8 cellular contexts compared by ENCODE assay signal in genomic region chr14:24311837-24312615, GRCh38. TPM values are rescaled to one million over a fixed set of nuclear protein-coding genes. Genes with fewer than 3 reads are reported as not detected.
DNase-seq lines count a peak whose midpoint lies in the region; ATAC-seq and TF ChIP-seq lines count a peak whose summit lies in the region.

No MANE protein-coding gene starts in this region.

- no peaks in the 10 kb centered on the region for H3K9me3 ChIP-seq in BLaER1 treated with 17β-estradiol and CSF1 and Interleukin-3, amounts not matched to agents 10 nM and 100 nM (replicated peaks in 1 of 11)

- peak overlapping the region; percentile 81 to 96 (median 92) for H3K27ac ChIP-seq in BLaER1 treated with 17β-estradiol and CSF1 and Interleukin-3, amounts not matched to agents 10 nM and 100 nM
- H3K27ac ChIP-seq in KMS-11: peak overlapping the region; percentile 80

- peaks cover 0 to 30% (median 15%) of the 10 kb centered on the region in 11 experiments; a peak in 13 of 22 replicates for H4K20me1 ChIP-seq in BLaER1 treated with 17β-estradiol and CSF1 and Interleukin-3, amounts not matched to agents 10 nM and 100 nM
- H4K20me1 ChIP-seq in KMS-11 (ENCODE audit: insufficient read depth): no peaks in the 10 kb centered on the region

- H3K27me3 ChIP-seq in BLaER1 treated with 17β-estradiol and CSF1 and Interleukin-3, amounts not matched to agents 10 nM and 100 nM: no peaks in the 10 kb centered on the region
- no peaks in the 10 kb centered on the region for H3K27me3 ChIP-seq in KMS-11 (ENCODE audit: insufficient read depth, low read depth)

- no peaks in the 10 kb centered on the region for H3K36me3 Mint-ChIP-seq in natural killer cell

- TF ChIP-seq CTCF in KMS-11 (conservative IDR thresholded peaks at IDR 0.05; ENCODE audit: low read depth, low read length) (no peak), cardiac fibroblast (IDR thresholded peaks at IDR 0.05; ENCODE audit: low read depth, low read length) (no peak), natural killer cell (IDR thresholded peaks at IDR 0.05) (no peak)

- H3K4me1 Mint-ChIP-seq in natural killer cell: peaks cover 72 to 87% of the 10 kb centered on the region in 2 donors

- intact Hi-C loops in natural killer cell (cut with micrococcal nuclease): loop anchor here (1.0 to 5.0 kb wide), 4 partner anchors 20 to 95 kb away; partner anchors contain the start of genes MDP1, RABGGTA and TINF2

- peak overlapping the region; percentile 94 to 96 for H3K27ac Mint-ChIP-seq in natural killer cell

- H3K27me3 Mint-ChIP-seq in natural killer cell (ENCODE audit: low read depth in 2 of 2): no peaks in the 10 kb centered on the region

- H2AFZ ChIP-seq in KMS-11 (ENCODE audit: low read depth): 0 out of 2 replicates have a peak overlapping the region, but pooled peaks have one; percentile 34

- DNase-seq in cardiac fibroblast (ENCODE audit: low read depth in 2 of 2) (peak; percentile 48 to 54), natural killer cell (no peak), LoVo (ENCODE audit: low spot score) (no peak), HuH-7 (ENCODE audit: low spot score) (no peak)

- peak overlapping the region; percentile 88 for H3K4me3 Mint-ChIP-seq in natural killer cell

- H3K4me1 ChIP-seq in BLaER1 treated with 17β-estradiol and CSF1 and Interleukin-3, amounts not matched to agents 10 nM and 100 nM: peaks cover 74 to 99% (median 94%) of the 10 kb centered on the region in 10 experiments
- H3K4me1 ChIP-seq in KMS-11 (ENCODE audit: low read depth, poor library complexity, severe bottlenecking): peaks cover 37% of the 10 kb centered on the region

- H3K9me3 Mint-ChIP-seq in natural killer cell: no peaks in the 10 kb centered on the region

- peak overlapping the region; percentile 79 to 91 (median 88) for H3K9ac ChIP-seq in BLaER1 treated with 17β-estradiol and CSF1 and Interleukin-3, amounts not matched to agents 10 nM and 100 nM
- H3K9ac ChIP-seq in KMS-11: peak overlapping the region; percentile 77

- H3K4me3 ChIP-seq in BLaER1 treated with 17β-estradiol and CSF1 and Interleukin-3, amounts not matched to agents 10 nM and 100 nM: peak overlapping the region; percentile 56 to 80 (median 66)
- H3K4me3 ChIP-seq in KMS-11 (IDR thresholded peaks at IDR 0.05; ENCODE audit: insufficient read depth, low read depth, low read length): no peak overlapping the region
- H3K4me3 ChIP-seq in cardiac fibroblast (replicated peaks in 1 of 2; ENCODE audit: low read depth in 2 of 2, low read length in 2 of 2): no peak overlapping the region

- H3K4me2 ChIP-seq in BLaER1 treated with 17β-estradiol and CSF1 and Interleukin-3, amounts not matched to agents 10 nM and 100 nM: peak overlapping the region; percentile 85 to 100 (median 97)
- H3K4me2 ChIP-seq in KMS-11: peak overlapping the region; percentile 91

- peaks cover 9% of the 10 kb centered on the region; the same call in 1 of the 2 replicates for H3K79me2 ChIP-seq in KMS-11 (ENCODE audit: insufficient read depth, low read depth)

- peaks cover 18 to 62% (median 43%) of the 10 kb centered on the region in 11 experiments for H3K36me3 ChIP-seq in BLaER1 treated with 17β-estradiol and CSF1 and Interleukin-3, amounts not matched to agents 10 nM and 100 nM
- no peaks in the 10 kb centered on the region for H3K36me3 ChIP-seq in KMS-11 (ENCODE audit: insufficient read depth)

- ATAC-seq in natural killer cell: peak in 2 of 3 donors; percentile 16 to 34
- ATAC-seq in HG02973 (IDR thresholded peaks at IDR 0.05; ENCODE audit: unreplicated experiment): no peak
- no peak for ATAC-seq in HG02678 (IDR thresholded peaks at IDR 0.05; ENCODE audit: unreplicated experiment)

RNA-seq across cellular contexts. Expression of gene LTB4R, which starts 0.7 kb away (rescaled TPM):
- total RNA-seq in natural killer cell: 10 to 100 TPM; 33.5 to 55.7 (median 49.7) TPM

RNA-seq across cellular contexts. Expression of gene LTB4R2, which starts 2.1 kb away (rescaled TPM):
- total RNA-seq in natural killer cell: 10 to 100 TPM; 27.6 to 40.5 (median 37.4) TPM

RNA-seq across cellular contexts. Expression of gene CIDEB, which starts 4.2 kb away (rescaled TPM):
- total RNA-seq in natural killer cell: 10 to 100 TPM; 40.0 to 59.6 (median 46.6) TPM

RNA-seq across cellular contexts. Expression of gene NOP9, which starts 12.4 kb away (rescaled TPM):
- 10 to 100 TPM; 34.9 to 47.8 (median 39.2) TPM for total RNA-seq in natural killer cell

RNA-seq across cellular contexts. Expression of gene DHRS1, which starts 12.4 kb away (rescaled TPM):
- 10 to 100 TPM; 39.8 to 59.0 (median 43.3) TPM for total RNA-seq in natural killer cell

Comparison
In these comparisons a context has a peak if more than half of its experiments do, and no peak if none do; other contexts are left out.
1. H3K4me3 ChIP-seq: peak in BLaER1 treated with 17β-estradiol and CSF1 and Interleukin-3, amounts not matched to agents 10 nM and 100 nM (10 of 10); none in KMS-11 (single experiment) and cardiac fibroblast (0 of 2).
2. DNase-seq: peak in cardiac fibroblast (2 of 2); none in natural killer cell (single experiment), LoVo (single experiment) and HuH-7 (single experiment).
3. ATAC-seq: peak in natural killer cell (2 of 3); none in HG02973 (single experiment) and HG02678 (single experiment).